2 cellular contexts compared by ENCODE assay signal in genomic region chr3:139342054-139342453, GRCh38.
TF ChIP-seq lines count a peak whose summit lies in the region.

No MANE protein-coding gene starts in this region.

TF ChIP-seq in HepG2, 621 proteins besides CTCF, POLR2A, EP300 and RAD21:
- peak; percentile 35; the same call in 1 of the 2 replicates for TF ChIP-seq CEBPB (IDR thresholded peaks at IDR 0.05; ENCODE audit: borderline replicate concordance, low read depth, low read length)
- no peak for TF ChIP-seq XBP1 (CRISPR knock-in tag; IDR thresholded peaks at IDR 0.05)
TF ChIP-seq in HepG2: peak in this region for 1.

TF ChIP-seq in IMR-90, 13 proteins besides CTCF, POLR2A, EP300 and RAD21:
- TF ChIP-seq MAFK (IDR thresholded peaks at IDR 0.05; ENCODE audit: low read depth, low read length) = no peak
- peak; percentile 53 for TF ChIP-seq CEBPB (IDR thresholded peaks at IDR 0.05; ENCODE audit: low read depth, low read length)
